Comparison of ENCODE assay signal across 12 cellular contexts in genomic region chr7:158595068-158595467, GRCh38. TPM values are rescaled to one million over a fixed set of nuclear protein-coding genes. Genes with fewer than 3 reads are reported as not detected.
DNase-seq lines count a peak whose midpoint lies in the region; ATAC-seq, FAIRE-seq and TF ChIP-seq lines count a peak whose summit lies in the region.
"Had no signal": no experiment of that assay in that cellular context is flagged by ENCODE, and none has a peak within 500 bp of the region (broad histone marks: within the 10 kb centered on the region; RNA-seq: fewer than 3 reads in every experiment).

No MANE protein-coding gene starts in this region.

- FAIRE-seq in HTR-8/SVneo (lab: Jason Lieb, UNC): peak; percentile 100
- FAIRE-seq: colon had no signal

- H3K27ac ChIP-seq in MM.1S (ENCODE audit: low read length) (no peak overlapping the region), ovary (no peak overlapping the region), GM23338 (ENCODE audit: low read depth) (no peak overlapping the region)

- no peaks in the 10 kb centered on the region for H3K4me1 Mint-ChIP-seq in GM23338

- TF ChIP-seq EP300 in ovary (IDR thresholded peaks at IDR 0.05): no peak

- no peak for TF ChIP-seq CTCF in GM06990 (IDR thresholded peaks at IDR 0.05; ENCODE audit: insufficient read depth, low read length, poor library complexity, severe bottlenecking)
- TF ChIP-seq CTCF in epithelial cell of esophagus (IDR thresholded peaks at IDR 0.05; ENCODE audit: insufficient read depth, low read depth, low read length, missing control alignments): no peak
- no peak for TF ChIP-seq CTCF in mucosa of descending colon (IDR thresholded peaks at IDR 0.05)
- TF ChIP-seq CTCF in MM.1S (IDR thresholded peaks at IDR 0.05; ENCODE audit: low read length): no peak
- no peak for TF ChIP-seq CTCF in ovary (IDR thresholded peaks at IDR 0.05)
- TF ChIP-seq CTCF in GM23338 (conservative IDR thresholded peaks at IDR 0.05; ENCODE audit: low read depth in 2 of 2): no peak

- ATAC-seq in mucosa of descending colon: peak; percentile 63
- ATAC-seq in GM23338: no peak

- H3K9me2 ChIP-seq in MM.1S (replicated peaks; ENCODE audit: insufficient read depth, low read length) (no peaks in the 10 kb centered on the region), GM23338 (ENCODE audit: insufficient read depth) (0 out of 2 replicates have a peak, but pooled peaks cover 13% of the 10 kb centered on the region)

- no peaks in the 10 kb centered on the region for H4K20me1 ChIP-seq in MM.1S (ENCODE audit: insufficient read depth, low read length)
- no peaks in the 10 kb centered on the region for H4K20me1 ChIP-seq in GM23338 (replicated peaks; ENCODE audit: insufficient read depth)

- H3K4me3 Mint-ChIP-seq in GM23338: no peak overlapping the region

- H3K4me2 ChIP-seq in MM.1S (ENCODE audit: low read depth, low read length) (no peak overlapping the region), GM23338 (no peak overlapping the region)

- H3K36me3 ChIP-seq in GM06990 (ENCODE audit: control insufficient read depth, insufficient read depth, low read length) (no peaks in the 10 kb centered on the region), mucosa of descending colon (ENCODE audit: low read depth) (no peaks in the 10 kb centered on the region), MM.1S (replicated peaks; ENCODE audit: insufficient read depth, low read length) (no peaks in the 10 kb centered on the region), ovary (no peaks in the 10 kb centered on the region), GM23338 (ENCODE audit: insufficient read depth) (no peaks in the 10 kb centered on the region)

- intact Hi-C loops in mucosa of descending colon (cut with DNase I, micrococcal nuclease): no loop called here
- intact Hi-C loops in ovary (cut with DNase I): no loop called here

- H3K27me3 Mint-ChIP-seq in GM23338 (ENCODE audit: insufficient read depth, low read depth, poor library complexity): peaks cover 23% of the 10 kb centered on the region

- H3K9me3 ChIP-seq in mucosa of descending colon (no peaks in the 10 kb centered on the region), MM.1S (replicated peaks; ENCODE audit: insufficient read depth, low read length) (no peaks in the 10 kb centered on the region), ovary (no peaks in the 10 kb centered on the region)

- H3K79me2 ChIP-seq in MM.1S (ENCODE audit: low read length) (no peaks in the 10 kb centered on the region), GM23338 (replicated peaks; ENCODE audit: insufficient read depth) (no peaks in the 10 kb centered on the region)

- H3K9ac ChIP-seq in MM.1S (ENCODE audit: low read length): no peak overlapping the region

- no peaks in the 10 kb centered on the region for H3K4me1 ChIP-seq in mucosa of descending colon (ENCODE audit: low read depth)
- H3K4me1 ChIP-seq in MM.1S (ENCODE audit: low read length): no peaks in the 10 kb centered on the region
- no peaks in the 10 kb centered on the region for H3K4me1 ChIP-seq in ovary (ENCODE audit: insufficient read depth)
- no peaks in the 10 kb centered on the region for H3K4me1 ChIP-seq in GM23338 (ENCODE audit: insufficient read depth)

- 50 to 61% (median 61%) methylated on average over 3 of the region's 3 CpGs for WGBS in ovary, 3 donors

- no peak for TF ChIP-seq POLR2A in ovary (IDR thresholded peaks at IDR 0.05)

- no peak overlapping the region for H2AFZ ChIP-seq in MM.1S (ENCODE audit: low read length)
- no peak overlapping the region for H2AFZ ChIP-seq in GM23338

- peaks cover 5% of the 10 kb centered on the region for H3K36me3 Mint-ChIP-seq in GM23338 (ENCODE audit: low read depth)

- H3K9me3 Mint-ChIP-seq in GM23338: peaks cover 16% of the 10 kb centered on the region

- H3K4me3 ChIP-seq in GM06990 (replicated peaks; ENCODE audit: low read depth, low read length): no peak overlapping the region
- H3K4me3 ChIP-seq in epithelial cell of esophagus (ENCODE audit: low read length): no peak overlapping the region
- no peak overlapping the region for H3K4me3 ChIP-seq in mucosa of descending colon
- H3K4me3 ChIP-seq in MM.1S (ENCODE audit: low read length): no peak overlapping the region
- no peak overlapping the region for H3K4me3 ChIP-seq in ovary
- no peak overlapping the region for H3K4me3 ChIP-seq in GM23338

- no peak overlapping the region for H3K27ac Mint-ChIP-seq in GM23338

- H3F3A ChIP-seq in MM.1S (ENCODE audit: insufficient read depth, low read length) (no peaks in the 10 kb centered on the region), GM23338 (replicated peaks; ENCODE audit: low read depth) (no peaks in the 10 kb centered on the region)

- no peaks in the 10 kb centered on the region for H3K27me3 ChIP-seq in GM06990 (replicated peaks; ENCODE audit: control insufficient read depth, insufficient read depth, low read length)
- no peaks in the 10 kb centered on the region for H3K27me3 ChIP-seq in MM.1S (replicated peaks; ENCODE audit: insufficient read depth, low read length)
- no peaks in the 10 kb centered on the region for H3K27me3 ChIP-seq in ovary
- H3K27me3 ChIP-seq in GM23338 (ENCODE audit: insufficient read depth): peaks cover 39% of the 10 kb centered on the region

- DNase-seq in GM06990 (ENCODE audit: extremely low read depth, insufficient read length) (peak; percentile 38), HTR-8/SVneo (ENCODE audit: insufficient read length, low spot score) (no peak), epithelial cell of esophagus (ENCODE audit: low read depth) (peak; percentile 37), mucosa of descending colon (no peak), MM.1S (no peak), ovary (no peak), GM23338 (ENCODE audit: low spot score) (no peak)
- DNase-seq in stimulated activated CD4-positive, alpha-beta T cell treated with anti-CD3 and anti-CD28 coated beads, Interleukin-4, amount 100 ng/mL, for 1 hour: no peak
- DNase-seq: Calu3; NCI-H2171; stimulated activated naive CD4-positive, alpha-beta T cell had no signal

TF ChIP-seq in GM23338, 12 proteins besides CTCF, POLR2A, EP300 and RAD21:
- no peak for TF ChIP-seq ZNF114 (CRISPR knock-in tag; IDR thresholded peaks at IDR 0.05)
- TF ChIP-seq JUNB (IDR thresholded peaks at IDR 0.05; ENCODE audit: unreplicated experiment): no peak
TF ChIP-seq in GM23338: peak in this region for 0.

RNA-seq across cellular contexts. Expression of gene PTPRN2, which starts 7.4 kb away (rescaled TPM):
- total RNA-seq in mucosa of descending colon (10 to 100 TPM; 12.5 to 28.0 (median 26.2) TPM), ovary (10 to 100 TPM in 1 of 7 donors, 1 to 10 TPM in 6; 3.5 to 11.1 (median 5.9) TPM)
- polyA plus RNA-seq in ovary (1 to 10 TPM; 5.7 to 6.6 TPM), GM23338 (2016; fragmentation: Nextera tagmentation; extraction: Ambion mirVana) (0.87 and 1.4 TPM in 2 replicates)
- total RNA-seq in GM23338 (2014; rRNA removed; shearing (Covaris generic)): 3.7 and 4.0 TPM in 2 replicates

Comparison
In these comparisons a context has a peak if more than half of its experiments do, and no peak if none do; other contexts are left out.
1. DNase-seq: peak in GM06990 (single experiment) and epithelial cell of esophagus (single experiment); none in HTR-8/SVneo (single experiment), mucosa of descending colon (0 of 3), stimulated activated CD4-positive, alpha-beta T cell treated with anti-CD3 and anti-CD28 coated beads, Interleukin-4, amount 100 ng/mL, for 1 hour (single experiment), MM.1S (single experiment), ovary (0 of 5) and GM23338 (single experiment).